In genomic region chr6:39111280-39111679, GRCh38 we compare ENCODE assay signal across 1 cellular context.
A peak's percentile ranks its signal among the peaks of the same experiment; 100 is the strongest.
TF ChIP-seq lines count a peak whose summit lies in the region.

No MANE protein-coding gene starts in this region.

TF ChIP-seq in HEK293, 187 proteins besides CTCF, POLR2A, EP300 and RAD21 (continued from another document):
- TF ChIP-seq PRDM6 (tag by site-specific recombination; IDR thresholded peaks at IDR 0.05) (peak; percentile 10; the same call in 1 of the 2 replicates), ZNF768 (tag by site-specific recombination; IDR thresholded peaks at IDR 0.05) (no peak), ZNF521 (tag by site-specific recombination; IDR thresholded peaks at IDR 0.05) (no peak), PRDM1 (tag by site-specific recombination; IDR thresholded peaks at IDR 0.05) (peak; percentile 81)
